Comparison of ENCODE assay signal across 20 cellular contexts in genomic region chr7:140454657-140455015, GRCh38. TPM values are rescaled to one million over a fixed set of nuclear protein-coding genes. Genes with fewer than 3 reads are reported as not detected.
DNase-seq lines count a peak whose midpoint lies in the region; TF ChIP-seq lines count a peak whose summit lies in the region.
"Had no signal": no experiment of that assay in that cellular context is flagged by ENCODE, and none has a peak within 500 bp of the region (broad histone marks: within the 10 kb centered on the region; RNA-seq: fewer than 3 reads in every experiment).

No MANE protein-coding gene starts in this region.

- no peak for TF ChIP-seq CTCF in coronary artery (IDR thresholded peaks at IDR 0.05)

- H3K4me1 ChIP-seq in HUES64 (ENCODE audit: insufficient read depth, low read length) (peaks cover 55% of the 10 kb centered on the region), mucosa of rectum (ENCODE audit: control insufficient read depth in 2 of 2, insufficient read depth in 2 of 2, low read length in 2 of 2) (peaks cover 47 to 65% of the 10 kb centered on the region in 2 donors)
- H3K4me1 ChIP-seq: SJSA1 had no signal

- H3K4me3 Mint-ChIP-seq in activated CD4-positive, alpha-beta T cell treated with anti-CD3 and anti-CD28 coated beads, Interleukin-2, amount 10 ng/mL, durations not matched to agents 24 days and 14 days, result no peak overlapping the region
- no peak overlapping the region for H3K4me3 Mint-ChIP-seq in activated naive CD8-positive, alpha-beta T cell

- no peaks in the 10 kb centered on the region for H3K9me3 ChIP-seq in HUES64 (ENCODE audit: insufficient read depth, low read depth, low read length)
- no peaks in the 10 kb centered on the region for H3K9me3 ChIP-seq in mucosa of rectum (ENCODE audit: control insufficient read depth in 2 of 2, low read length in 2 of 2)
- H3K9me3 ChIP-seq: SJSA1 had no signal

- peaks cover 67% of the 10 kb centered on the region for H3K36me3 ChIP-seq in HUES64 (ENCODE audit: insufficient read depth, low read length)
- peaks cover 42 to 44% of the 10 kb centered on the region in 2 donors for H3K36me3 ChIP-seq in mucosa of rectum (ENCODE audit: control insufficient read depth in 2 of 2, insufficient read depth in 2 of 2, low read length in 2 of 2)

- peak overlapping the region; percentile 54 for H3K27ac Mint-ChIP-seq in activated CD4-positive, alpha-beta T cell treated with anti-CD3 and anti-CD28 coated beads, Interleukin-2, amount 10 ng/mL, durations not matched to agents 24 days and 14 days
- peak overlapping the region; percentile 87 for H3K27ac Mint-ChIP-seq in activated naive CD8-positive, alpha-beta T cell

- H3K27me3 Mint-ChIP-seq in activated CD4-positive, alpha-beta T cell treated with anti-CD3 and anti-CD28 coated beads, Interleukin-2, amount 10 ng/mL, durations not matched to agents 24 days and 14 days, result no peaks in the 10 kb centered on the region
- no peaks in the 10 kb centered on the region for H3K27me3 Mint-ChIP-seq in activated naive CD8-positive, alpha-beta T cell

- intact Hi-C loops in activated CD4-positive, alpha-beta T cell treated with anti-CD3 and anti-CD28 coated beads, Interleukin-2, amount 10 ng/mL, durations not matched to agents 24 days and 14 days (cut with micrococcal nuclease), result no loop called here

- H3K27me3 ChIP-seq in HUES64 (ENCODE audit: insufficient read depth, low read length) (no peaks in the 10 kb centered on the region), mucosa of rectum (ENCODE audit: control insufficient read depth in 2 of 2, insufficient read depth in 2 of 2, low read length in 2 of 2) (no peaks in the 10 kb centered on the region)
- H3K27me3 ChIP-seq: SJSA1 had no signal

- peaks cover 37% of the 10 kb centered on the region for H3K4me1 Mint-ChIP-seq in activated CD4-positive, alpha-beta T cell treated with anti-CD3 and anti-CD28 coated beads, Interleukin-2, amount 10 ng/mL, durations not matched to agents 24 days and 14 days
- H3K4me1 Mint-ChIP-seq in activated naive CD8-positive, alpha-beta T cell (ENCODE audit: low read depth), result peaks cover 43% of the 10 kb centered on the region

- H3K4me3 ChIP-seq in HUES64 (ENCODE audit: low read length) (no peak overlapping the region), mucosa of rectum (ENCODE audit: low read length in 2 of 2) (no peak overlapping the region), coronary artery (no peak overlapping the region)
- H3K4me3 ChIP-seq: SJSA1 had no signal

- WGBS in HUES64, result 95% methylated on average over 8 of the region's 8 CpGs

- H3K27ac ChIP-seq in HUES64 (ENCODE audit: low read depth, low read length) (peak overlapping the region; percentile 97; the same call in 1 of the 2 replicates), mucosa of rectum (ENCODE audit: low read depth in 2 of 2, low read length in 2 of 2) (peak overlapping the region; percentile 75 to 79), coronary artery (no peak overlapping the region)
- H3K27ac ChIP-seq: SJSA1 had no signal

- H3K9me3 Mint-ChIP-seq in activated CD4-positive, alpha-beta T cell treated with anti-CD3 and anti-CD28 coated beads, Interleukin-2, amount 10 ng/mL, durations not matched to agents 24 days and 14 days, result no peaks in the 10 kb centered on the region
- H3K9me3 Mint-ChIP-seq in activated naive CD8-positive, alpha-beta T cell (ENCODE audit: low read depth), result no peaks in the 10 kb centered on the region

- H3K36me3 Mint-ChIP-seq in activated CD4-positive, alpha-beta T cell treated with anti-CD3 and anti-CD28 coated beads, Interleukin-2, amount 10 ng/mL, durations not matched to agents 24 days and 14 days (ENCODE audit: low read depth), result peaks cover 58% of the 10 kb centered on the region
- peaks cover 13% of the 10 kb centered on the region for H3K36me3 Mint-ChIP-seq in activated naive CD8-positive, alpha-beta T cell

- 0 out of 2 replicates have a peak overlapping the region, but pooled peaks have one; percentile 23 for H3K9ac ChIP-seq in HUES64 (ENCODE audit: low read depth, low read length)
- no peak overlapping the region for H3K9ac ChIP-seq in mucosa of rectum (ENCODE audit: low read depth in 1 of 2, low read length in 2 of 2)

- DNase-seq in activated CD4-positive, alpha-beta T cell treated with anti-CD3 and anti-CD28 coated beads, Interleukin-2, amount 10 ng/mL, durations not matched to agents 24 days and 14 days, result no peak
- DNase-seq in activated CD4-positive, alpha-beta T cell treated with anti-CD3 and anti-CD28 coated beads for 4 hours, result no peak
- DNase-seq in NCI-H748 (lab: John Stamatoyannopoulos, UW; ENCODE audit: unreplicated experiment), result no peak
- no peak for DNase-seq in coronary artery (ENCODE audit: low spot score)
- DNase-seq in T1000 (lab: John Stamatoyannopoulos, UW), result no peak
- DNase-seq: 8988T; activated CD4-positive, CD25-positive, alpha-beta regulatory T cell treated with anti-CD3 and anti-CD28 coated beads, Interleukin-2, amount 50 U/mL, for 72 hours; GF-D8; hippocampal formation; kidney glomerular epithelial cell; mesenchymal stem cell; NCI-H1105; NCI-H82 had no signal

RNA-seq across cellular contexts. Expression of gene MKRN1, which starts 24.7 kb away (rescaled TPM):
- 59.7 and 67.5 TPM in 2 replicates for total RNA-seq in activated CD4-positive, alpha-beta T cell treated with anti-CD3 and anti-CD28 coated beads, Interleukin-2, amount 10 ng/mL, durations not matched to agents 24 days and 14 days
- polyA plus RNA-seq in HUES64 (2013, experiment 1 of 2), result 45.8 TPM
- polyA plus RNA-seq in HUES64 (2013, experiment 2 of 2), result 51.1 TPM

RNA-seq across cellular contexts. Expression of gene RAB19, which starts 50.8 kb away (rescaled TPM):
- 23.0 and 24.4 TPM in 2 replicates for total RNA-seq in activated CD4-positive, alpha-beta T cell treated with anti-CD3 and anti-CD28 coated beads, Interleukin-2, amount 10 ng/mL, durations not matched to agents 24 days and 14 days
- 2.1 TPM for polyA plus RNA-seq in HUES64 (2013, experiment 1 of 2)
- polyA plus RNA-seq in HUES64 (2013, experiment 2 of 2), result 3.0 TPM
- total RNA-seq: astrocyte, LHCN-M2, SJSA1 had no signal
- polyA plus RNA-seq: BJ had no signal

RNA-seq across cellular contexts. Expression of gene SLC37A3, which starts 56.3 kb away (rescaled TPM):
- 162 and 167 TPM in 2 replicates for total RNA-seq in activated CD4-positive, alpha-beta T cell treated with anti-CD3 and anti-CD28 coated beads, Interleukin-2, amount 10 ng/mL, durations not matched to agents 24 days and 14 days
- polyA plus RNA-seq in HUES64 (2013, experiment 1 of 2), result 31.6 TPM
- 40.2 TPM for polyA plus RNA-seq in HUES64 (2013, experiment 2 of 2)

Comparison
In these comparisons a context has a peak if more than half of its experiments do, and no peak if none do; other contexts are left out.
1. H3K27ac ChIP-seq: peak in HUES64 (single experiment) and mucosa of rectum (2 of 2); none in coronary artery (0 of 2).